Comparison of ENCODE assay signal across 25 cellular contexts in genomic region chr20:33537608-33538007, GRCh38.
"Had no signal": no experiment of that assay in that cellular context is flagged by ENCODE, and none has a peak within 500 bp of the region (broad histone marks: within the 10 kb centered on the region; RNA-seq: fewer than 3 reads in every experiment).

No MANE protein-coding gene starts in this region.

- H3K36me3 ChIP-seq: heart right ventricle had no signal

- H3K9me3 ChIP-seq: heart right ventricle, tibial nerve had no signal

- DNase-seq: activated CD4-positive, alpha-beta T cell treated with anti-CD3 and anti-CD28 coated beads, Interleukin-2, amount 10 ng/mL, durations not matched to agents 24 days and 14 days; activated CD4-positive, CD25-positive, alpha-beta regulatory T cell treated with anti-CD3 and anti-CD28 coated beads, Interleukin-2, amount 50 U/mL, for 72 hours; activated CD8-positive, alpha-beta T cell treated with anti-CD3 and anti-CD28 coated beads for 36 hours; activated naive CD8-positive, alpha-beta T cell treated with anti-CD3 and anti-CD28 coated beads, Interleukin-2, amount 50 U/mL, for 24 hours; activated T-cell treated with anti-CD3 and anti-CD28 coated beads, Interleukin-2, amount 50 U/mL, for 4 hours; amygdala; caudate nucleus; foreskin fibroblast; heart right ventricle; left ventricle myocardium superior; mammary epithelial cell; midbrain; small intestine; stimulated activated CD4-positive, alpha-beta T cell treated with anti-CD3 and anti-CD28 coated beads, Interleukin-2, amount 100 ng/mL, for 24 hours; stimulated activated naive CD4-positive, alpha-beta T cell; SW 1271; T-helper 9 cell had no signal

- H3K27me3 ChIP-seq: heart right ventricle, tibial nerve had no signal

- FAIRE-seq: islet of Langerhans, small intestine, TTC549, urothelium cell line had no signal

- H3K27ac ChIP-seq: heart right ventricle, tibial nerve had no signal

- ATAC-seq: activated CD8-positive, alpha-beta T cell treated with anti-CD3 and anti-CD28 coated beads for 36 hours; activated naive CD8-positive, alpha-beta T cell treated with anti-CD3 and anti-CD28 coated beads, Interleukin-2, amount 50 U/mL, for 24 hours; activated T-cell treated with anti-CD3 and anti-CD28 coated beads, Interleukin-2, amount 50 U/mL, for 4 hours; activated T-helper 17 cell treated with anti-CD3 and anti-CD28 coated beads, Interleukin-2, amount 50 U/mL, for 72 hours; esophagus mucosa; heart right ventricle; left ventricle myocardium superior; natural killer cell treated with Interleukin-12 subunit alpha and Interleukin-12 subunit beta and Interleukin-15 and Interleukin-18, amount 100 ng/mL, for 72 hours; sciatic nerve had no signal

- H3K4me3 ChIP-seq: heart right ventricle, tibial nerve had no signal
